10 cellular contexts compared by ENCODE assay signal in genomic region chr13:48410199-48410598, GRCh38. TPM values are rescaled to one million over a fixed set of nuclear protein-coding genes. Genes with fewer than 3 reads are reported as not detected.
A peak's percentile ranks its signal among the peaks of the same experiment; 100 is the strongest.
DNase-seq lines count a peak whose midpoint lies in the region; ATAC-seq and TF ChIP-seq lines count a peak whose summit lies in the region.
"Had no signal": no experiment of that assay in that cellular context is flagged by ENCODE, and none has a peak within 500 bp of the region (broad histone marks: within the 10 kb centered on the region; RNA-seq: fewer than 3 reads in every experiment).

No MANE protein-coding gene starts in this region.

- peak overlapping the region; percentile 70 for H3K4me3 Mint-ChIP-seq in mesothelial cell of epicardium

- no peak for DNase-seq in heart left ventricle
- DNase-seq in left cardiac atrium, result no peak
- no peak for DNase-seq in choroid plexus epithelial cell (ENCODE audit: low read depth)
- DNase-seq in mesothelial cell of epicardium (ENCODE audit: low spot score in 2 of 2, unreplicated experiment in 2 of 2), result no peak
- no peak for DNase-seq in upper lobe of right lung
- no peak for DNase-seq in stimulated activated CD4-positive, alpha-beta T cell treated with anti-CD3 and anti-CD28 coated beads, Interleukin-4, amount 100 ng/mL, for 4 hours
- no peak for DNase-seq in SJCRH30

- 47 to 60% (median 55%) methylated on average over 5 of the region's 5 CpGs for WGBS in heart left ventricle, 4 donors

- peaks cover 0 to 5% (median 0%) of the 10 kb centered on the region in 9 donors for H3K36me3 ChIP-seq in heart left ventricle
- no peaks in the 10 kb centered on the region for H3K36me3 ChIP-seq in upper lobe of right lung
- peaks cover 11% of the 10 kb centered on the region for H3K36me3 ChIP-seq in SJCRH30

- intact Hi-C loops in heart left ventricle (cut with DNase I), result loop anchor here in 3 of 10 donors (5.0 kb wide), 4 partner anchors 53 to 122 kb away; partner anchors contain the start of gene RCBTB2 (in 1 of the 3)
- intact Hi-C loops in left cardiac atrium (cut with DNase I), result loop anchor here in 1 of 2 donors (5.0 kb wide), 1 partner anchor 167 kb away; no protein-coding TSS in a partner anchor
- intact Hi-C loops in upper lobe of right lung (cut with DNase I), result no loop called here

- H3K9me3 ChIP-seq in heart left ventricle, result no peaks in the 10 kb centered on the region
- no peaks in the 10 kb centered on the region for H3K9me3 ChIP-seq in upper lobe of right lung
- no peaks in the 10 kb centered on the region for H3K9me3 ChIP-seq in SJCRH30 (replicated peaks)

- H3K27me3 ChIP-seq in heart left ventricle (no peaks in the 10 kb centered on the region), upper lobe of right lung (no peaks in the 10 kb centered on the region), SJCRH30 (no peaks in the 10 kb centered on the region)

- ATAC-seq in heart left ventricle, result no peak
- ATAC-seq in left cardiac atrium, result no peak
- ATAC-seq in upper lobe of right lung, result no peak
- no peak for ATAC-seq in HG03378 (IDR thresholded peaks at IDR 0.05; ENCODE audit: unreplicated experiment)
- ATAC-seq: Panc1 had no signal

- TF ChIP-seq CTCF in heart left ventricle (IDR thresholded peaks at IDR 0.05) (no peak), choroid plexus epithelial cell (conservative IDR thresholded peaks at IDR 0.05; ENCODE audit: low read depth, low read length) (no peak), mesothelial cell of epicardium (IDR thresholded peaks at IDR 0.05; ENCODE audit: unreplicated experiment) (no peak), upper lobe of right lung (IDR thresholded peaks at IDR 0.05) (no peak)

- H3K4me3 ChIP-seq in heart left ventricle (peak overlapping the region; percentile 30 to 75 (median 62)), choroid plexus epithelial cell (ENCODE audit: low read depth, low read length) (peak overlapping the region; percentile 74), upper lobe of right lung (peak overlapping the region; percentile 68), SJCRH30 (no peak overlapping the region)

- no peak for TF ChIP-seq POLR2A in heart left ventricle (IDR thresholded peaks at IDR 0.05)

- H3K4me1 ChIP-seq in heart left ventricle (peaks cover 0 to 58% (median 3%) of the 10 kb centered on the region in 12 donors), upper lobe of right lung (peaks cover 28% of the 10 kb centered on the region), SJCRH30 (no peaks in the 10 kb centered on the region)

- peak overlapping the region; percentile 14 to 94 (median 76) for H3K27ac ChIP-seq in heart left ventricle
- H3K27ac ChIP-seq in upper lobe of right lung, result peak overlapping the region; percentile 47
- no peak overlapping the region for H3K27ac ChIP-seq in SJCRH30

- no peaks in the 10 kb centered on the region for H3K9me3 Mint-ChIP-seq in mesothelial cell of epicardium

- peak overlapping the region; percentile 30 for H3K27ac Mint-ChIP-seq in mesothelial cell of epicardium

- no peaks in the 10 kb centered on the region for H3K27me3 Mint-ChIP-seq in mesothelial cell of epicardium (ENCODE audit: low read depth)

- H3K36me3 Mint-ChIP-seq in mesothelial cell of epicardium, result peaks cover 1% of the 10 kb centered on the region

- H3K4me1 Mint-ChIP-seq in mesothelial cell of epicardium, result peaks cover 53% of the 10 kb centered on the region

RNA-seq across cellular contexts. Expression of gene LPAR6, which starts 2.7 kb away (rescaled TPM):
- 10 to 100 TPM in 8 of 9 donors, 1 to 10 TPM in 1; 6.7 to 47.9 (median 16.6) TPM for total RNA-seq in heart left ventricle
- polyA plus RNA-seq in heart left ventricle, result 10 to 100 TPM in 1 of 2 donors, 1 to 10 TPM in 1; 9.8 to 17.0 TPM
- 10 to 100 TPM; 13.5 to 15.0 TPM for total RNA-seq in left cardiac atrium
- total RNA-seq in mesothelial cell of epicardium, result 19.4 to 21.7 TPM (median 21.1 TPM) in 3 replicates
- total RNA-seq in upper lobe of right lung, result 30.9 TPM
- total RNA-seq in SJCRH30 (2014; rRNA removed; shearing (Covaris generic)), result 0.76 and 1.5 TPM in 2 replicates
- polyA plus RNA-seq: neural cell had no signal
